ENCODE assay signal across 10 cellular contexts in genomic region chr7:55099086-55099831, GRCh38.
DNase-seq lines count a peak whose midpoint lies in the region; ATAC-seq and TF ChIP-seq lines count a peak whose summit lies in the region.
"Had no signal": no experiment of that assay in that cellular context is flagged by ENCODE, and none has a peak within 500 bp of the region (broad histone marks: within the 10 kb centered on the region; RNA-seq: fewer than 3 reads in every experiment).

No MANE protein-coding gene starts in this region.

- H3K4me3 Mint-ChIP-seq in osteocyte (ENCODE audit: unreplicated experiment): no peak overlapping the region
- H3K4me3 Mint-ChIP-seq: T-cell had no signal

- ATAC-seq in Right ventricle myocardium inferior: peak; percentile 56
- ATAC-seq in GM19455 (IDR thresholded peaks at IDR 0.05; ENCODE audit: unreplicated experiment): no peak
- ATAC-seq in GM19035 (IDR thresholded peaks at IDR 0.05; ENCODE audit: unreplicated experiment): no peak
- no peak for ATAC-seq in HG02642 (IDR thresholded peaks at IDR 0.05; ENCODE audit: poor library complexity, unreplicated experiment)
- ATAC-seq: A549, T-cell had no signal

- TF ChIP-seq CTCF in fibroblast of villous mesenchyme (IDR thresholded peaks at IDR 0.05; ENCODE audit: insufficient read depth, low read depth, low read length) (no peak), osteocyte (IDR thresholded peaks at IDR 0.05) (no peak)

- intact Hi-C loops in Right ventricle myocardium inferior (cut with DNase I) (no loop called here), cardiac septum (cut with DNase I) (no loop called here)

- H3K27me3 Mint-ChIP-seq in osteocyte (ENCODE audit: unreplicated experiment): no peaks in the 10 kb centered on the region

- H3K9me3 Mint-ChIP-seq in osteocyte (ENCODE audit: unreplicated experiment): no peaks in the 10 kb centered on the region
- H3K9me3 Mint-ChIP-seq: T-cell had no signal

- H3K4me1 Mint-ChIP-seq in osteocyte (ENCODE audit: unreplicated experiment): peaks cover 18% of the 10 kb centered on the region
- H3K4me1 Mint-ChIP-seq: T-cell had no signal

- H3K36me3 Mint-ChIP-seq in osteocyte (ENCODE audit: unreplicated experiment): peaks cover 3% of the 10 kb centered on the region
- H3K36me3 Mint-ChIP-seq: T-cell had no signal

- no peak for DNase-seq in Right ventricle myocardium inferior (ENCODE audit: missing footprints)
- no peak for DNase-seq in cardiac septum (ENCODE audit: low spot score)
- peak; percentile 76 for DNase-seq in fibroblast of villous mesenchyme (ENCODE audit: low read depth)
- no peak for DNase-seq in osteocyte (ENCODE audit: extremely low spot score, unreplicated experiment)
- no peak for DNase-seq in activated CD4-positive, alpha-beta T cell treated with anti-CD3 and anti-CD28 coated beads for 48 hours
- DNase-seq: T-cell had no signal

- peak overlapping the region; percentile 13 for H3K27ac Mint-ChIP-seq in osteocyte (ENCODE audit: unreplicated experiment)
- H3K27ac Mint-ChIP-seq: T-cell had no signal

- no peak overlapping the region for H3K4me3 ChIP-seq in fibroblast of villous mesenchyme (ENCODE audit: low read depth, low read length)
- H3K4me3 ChIP-seq: A549 had no signal
